Comparison of ENCODE assay signal across 9 cellular contexts in genomic region chr6:100464162-100464851, GRCh38. TPM values are rescaled to one million over a fixed set of nuclear protein-coding genes. Genes with fewer than 3 reads are reported as not detected.
A peak's percentile ranks its signal among the peaks of the same experiment; 100 is the strongest.
DNase-seq lines count a peak whose midpoint lies in the region; ATAC-seq and TF ChIP-seq lines count a peak whose summit lies in the region.
"Had no signal": no experiment of that assay in that cellular context is flagged by ENCODE, and none has a peak within 500 bp of the region (broad histone marks: within the 10 kb centered on the region; RNA-seq: fewer than 3 reads in every experiment).

No MANE protein-coding gene starts in this region.

- H3K4me2 ChIP-seq in skeletal muscle satellite cell (ENCODE audit: low read length) = peak overlapping the region; percentile 93

- H3K4me3 ChIP-seq in RWPE2 (ENCODE audit: severe bottlenecking) (peak overlapping the region; percentile 28), iPS DF 6.9 (ENCODE audit: low read length) (peak overlapping the region; percentile 6; the same call in 1 of the 2 replicates), skeletal muscle satellite cell (ENCODE audit: low read length) (peak overlapping the region; percentile 80)

- H3K4me1 Mint-ChIP-seq in T-helper 1 cell treated with Interleukin-12 subunit alpha and Interleukin-12 subunit beta and Interleukin-4 antibody, amounts not matched to agents 30 μg/mL and 1 μg/mL, for 36 hours (ENCODE audit: low read depth) = peaks cover 30% of the 10 kb centered on the region

- WGBS in iPS DF 6.9 (ENCODE audit: insufficient coverage, insufficient read length) = no CpG with 5 or more reads among the region's 46 CpGs

- no peak overlapping the region for H3K4me3 Mint-ChIP-seq in T-helper 1 cell treated with Interleukin-12 subunit alpha and Interleukin-12 subunit beta and Interleukin-4 antibody, amounts not matched to agents 30 μg/mL and 1 μg/mL, for 36 hours

- no peak for DNase-seq in T-helper 1 cell
- DNase-seq in RWPE2 (ENCODE audit: low spot score) = no peak
- DNase-seq in iPS DF 6.9 (ENCODE audit: low read depth, low spot score) = no peak
- DNase-seq in midbrain (lab: John Stamatoyannopoulos, UW) = no peak
- no peak for DNase-seq in GM19238 (ENCODE audit: insufficient read length, low spot score)
- no peak for DNase-seq in stimulated activated CD4-positive, alpha-beta T cell treated with anti-CD3 and anti-CD28 coated beads, Interleukin-2, amount 100 ng/mL, for 48 hours

- H3K9me3 Mint-ChIP-seq in T-helper 1 cell treated with Interleukin-12 subunit alpha and Interleukin-12 subunit beta and Interleukin-4 antibody, amounts not matched to agents 30 μg/mL and 1 μg/mL, for 36 hours = peaks cover 22% of the 10 kb centered on the region

- peak overlapping the region; percentile 37 for H3K27ac Mint-ChIP-seq in T-helper 1 cell treated with Interleukin-12 subunit alpha and Interleukin-12 subunit beta and Interleukin-4 antibody, amounts not matched to agents 30 μg/mL and 1 μg/mL, for 36 hours

- ATAC-seq in RWPE2 (ENCODE audit: low read depth) = peak; percentile 5; the same call in 1 of the 3 replicates

- peak overlapping the region; percentile 92 for H3K9ac ChIP-seq in skeletal muscle satellite cell (ENCODE audit: low read depth, low read length)

- H3K27me3 ChIP-seq in RWPE2 (ENCODE audit: insufficient read depth, poor library complexity, severe bottlenecking) = peaks cover 100% of the 10 kb centered on the region
- peaks cover 89% of the 10 kb centered on the region for H3K27me3 ChIP-seq in iPS DF 6.9 (ENCODE audit: control insufficient read depth, insufficient read depth, low read length)
- H3K27me3 ChIP-seq in skeletal muscle satellite cell (ENCODE audit: control insufficient read depth, insufficient read depth, low read length) = no peaks in the 10 kb centered on the region

- peaks cover 85% of the 10 kb centered on the region for H3K27me3 Mint-ChIP-seq in T-helper 1 cell treated with Interleukin-12 subunit alpha and Interleukin-12 subunit beta and Interleukin-4 antibody, amounts not matched to agents 30 μg/mL and 1 μg/mL, for 36 hours (ENCODE audit: low read depth)

- H3K36me3 ChIP-seq in RWPE2 (ENCODE audit: low read depth) (no peaks in the 10 kb centered on the region), iPS DF 6.9 (ENCODE audit: control insufficient read depth, insufficient read depth, low read length) (no peaks in the 10 kb centered on the region), skeletal muscle satellite cell (ENCODE audit: insufficient read depth, low read length) (no peaks in the 10 kb centered on the region)
- H3K36me3 ChIP-seq: ascending aorta had no signal

- H3K9me3 ChIP-seq in RWPE2 (ENCODE audit: severe bottlenecking) (no peaks in the 10 kb centered on the region), iPS DF 6.9 (ENCODE audit: control insufficient read depth, insufficient read depth, low read length) (no peaks in the 10 kb centered on the region), skeletal muscle satellite cell (replicated peaks; ENCODE audit: low read length) (no peaks in the 10 kb centered on the region)
- H3K9me3 ChIP-seq: ascending aorta had no signal

- TF ChIP-seq CTCF in RWPE2 (IDR thresholded peaks at IDR 0.05; ENCODE audit: poor library complexity, severe bottlenecking) = no peak

- H3K27ac ChIP-seq in RWPE2 (ENCODE audit: poor library complexity, severe bottlenecking) = no peak overlapping the region
- no peak overlapping the region for H3K27ac ChIP-seq in iPS DF 6.9 (ENCODE audit: low read length)
- H3K27ac ChIP-seq: ascending aorta had no signal

- H3K4me1 ChIP-seq in RWPE2 (ENCODE audit: insufficient read depth, poor library complexity, severe bottlenecking) (peaks cover 3% of the 10 kb centered on the region), iPS DF 6.9 (ENCODE audit: control insufficient read depth, insufficient read depth, low read length) (peaks cover 4% of the 10 kb centered on the region; the same call in 1 of the 2 replicates), skeletal muscle satellite cell (ENCODE audit: control insufficient read depth, insufficient read depth, low read length) (peaks cover 13% of the 10 kb centered on the region)

- H3K36me3 Mint-ChIP-seq in T-helper 1 cell treated with Interleukin-12 subunit alpha and Interleukin-12 subunit beta and Interleukin-4 antibody, amounts not matched to agents 30 μg/mL and 1 μg/mL, for 36 hours (ENCODE audit: low read depth) = peaks cover 17% of the 10 kb centered on the region

RNA-seq across cellular contexts. Expression of gene SIM1, which starts 0.4 kb away (rescaled TPM):
- 0.25 and 2.6 TPM in 2 replicates for total RNA-seq in skeletal muscle satellite cell (2012; rRNA removed)
- total RNA-seq: ascending aorta had no signal

Comparison
In these comparisons a context has a peak if more than half of its experiments do, and no peak if none do; other contexts are left out.
1. H3K4me3 ChIP-seq: peak in every context shown above with its lines; median percentile 80 in skeletal muscle satellite cell; 28 in RWPE2; 6 in iPS DF 6.9.